In genomic region chr1:20787775-20788488, GRCh38 we compare ENCODE assay signal across 8 cellular contexts. TPM values are rescaled to one million over a fixed set of nuclear protein-coding genes. Genes with fewer than 3 reads are reported as not detected.
DNase-seq lines count a peak whose midpoint lies in the region; ATAC-seq and TF ChIP-seq lines count a peak whose summit lies in the region.

No MANE protein-coding gene starts in this region.

- H3K9me3 ChIP-seq in HUES64 (ENCODE audit: insufficient read depth, low read depth, low read length) = no peaks in the 10 kb centered on the region

- H3K27me3 Mint-ChIP-seq in Calu3 (ENCODE audit: unreplicated experiment) (no peaks in the 10 kb centered on the region), nephron (ENCODE audit: low read depth) (no peaks in the 10 kb centered on the region)

- peak overlapping the region; percentile 94 for H3K9ac ChIP-seq in HUES64 (ENCODE audit: low read depth, low read length)

- TF ChIP-seq CTCF in Calu3 (IDR thresholded peaks at IDR 0.05; ENCODE audit: unreplicated experiment) (no peak), epithelial cell of esophagus (IDR thresholded peaks at IDR 0.05; ENCODE audit: insufficient read depth, low read depth, low read length, missing control alignments) (no peak), nephron (IDR thresholded peaks at IDR 0.05; ENCODE audit: unreplicated experiment in 3 of 3) (no peak), GM10248 (IDR thresholded peaks at IDR 0.05; ENCODE audit: control extremely low read depth, extremely low read depth, low read depth, missing control alignments) (no peak)

- H3K36me3 ChIP-seq in HUES64 (ENCODE audit: insufficient read depth, low read length) = no peaks in the 10 kb centered on the region

- in situ Hi-C loops in SK-MEL-5 (cut with HindIII; ENCODE audit: low pct_unique_long_range_greater_than_20kb, low sequenced_read_pairs) = no loop called here

- intact Hi-C loops in Calu3 (cut with micrococcal nuclease; ENCODE audit: unreplicated experiment) = no loop called here

- no peaks in the 10 kb centered on the region for H3K27me3 ChIP-seq in HUES64 (ENCODE audit: insufficient read depth, low read length)

- H3K4me1 Mint-ChIP-seq in Calu3 (ENCODE audit: low read depth, unreplicated experiment) = no peaks in the 10 kb centered on the region
- H3K4me1 Mint-ChIP-seq in nephron = peaks cover 23% of the 10 kb centered on the region

- no TSS peak for BruUV-seq in Calu3 (replicated peaks; lab: Mats Ljungman, UMichigan)

- DNase-seq in Calu3 = no peak
- DNase-seq in SK-MEL-5 (ENCODE audit: low read depth, low spot score) = peak; percentile 15
- peak; percentile 66 for DNase-seq in epithelial cell of esophagus (ENCODE audit: low read depth)
- DNase-seq in GM10248 (ENCODE audit: extremely low spot score) = no peak
- DNase-seq in activated CD4-positive, alpha-beta T cell treated with anti-CD3 and anti-CD28 coated beads for 4 hours = no peak

- H3K9me3 Mint-ChIP-seq in Calu3 (ENCODE audit: low read depth, unreplicated experiment) (no peaks in the 10 kb centered on the region), nephron (no peaks in the 10 kb centered on the region)

- POLR2A ChIA-PET in GM10248 (lab: Yijun Ruan, JAX) = interaction anchor here (0.6 to 1.6 kb wide), 3 partner anchors 56 to 127 kb away, joined by 3 to 5 read pairs (median 4); partner anchors contain the start of genes DDOST and SH2D5

- H3K4me3 Mint-ChIP-seq in Calu3 (ENCODE audit: low read depth, unreplicated experiment) (peak overlapping the region; percentile 98), nephron (peak overlapping the region; percentile 97 to 99 (median 98))

- no peak for ATAC-seq in GM21825 (IDR thresholded peaks at IDR 0.05; ENCODE audit: unreplicated experiment)

- H3K4me3 ChIP-seq in HUES64 (ENCODE audit: low read length) (peak overlapping the region; percentile 86), epithelial cell of esophagus (ENCODE audit: low read length) (peak overlapping the region; percentile 97)

- H3K27ac ChIP-seq in HUES64 (ENCODE audit: low read depth, low read length) = peak overlapping the region; percentile 98

- CTCF ChIA-PET in Calu3 (lab: Charles Lee) (interaction anchor here (1.1 kb wide), 1 partner anchor 198 kb away, joined by 3 read pairs; no protein-coding TSS in a partner anchor), GM10248 (lab: Yijun Ruan, JAX) (interaction anchor here (0.7 to 3.7 kb wide), 7 partner anchors 11 to 407 kb away, joined by 3 to 13 read pairs (median 4); no protein-coding TSS in a partner anchor)

- WGBS in HUES64 = 21% methylated on average over 16 of the region's 16 CpGs

- peak overlapping the region; percentile 80 for H3K27ac Mint-ChIP-seq in Calu3 (ENCODE audit: unreplicated experiment)
- H3K27ac Mint-ChIP-seq in nephron = peak overlapping the region; percentile 99 to 100 (median 100)

- H3K36me3 Mint-ChIP-seq in Calu3 (ENCODE audit: insufficient read depth, unreplicated experiment) (peaks cover 38% of the 10 kb centered on the region), nephron (ENCODE audit: low read depth) (no peaks in the 10 kb centered on the region)

- peaks cover 13% of the 10 kb centered on the region for H3K4me1 ChIP-seq in HUES64 (ENCODE audit: insufficient read depth, low read length)

RNA-seq across cellular contexts. Expression of gene HP1BP3, which starts 0.8 kb away (rescaled TPM):
- 229 and 247 TPM in 2 replicates for total RNA-seq in Calu3 (2022)
- 98.4 TPM for polyA plus RNA-seq in HUES64 (2013, experiment 1 of 2)
- polyA plus RNA-seq in HUES64 (2013, experiment 2 of 2) = 114 TPM
- 243 and 251 TPM in 2 replicates for total RNA-seq in SK-MEL-5 (2014; rRNA removed; shearing (Covaris generic))
- 245 and 270 TPM in 2 replicates for polyA plus RNA-seq in SK-MEL-5 (2015; cell fraction: cytosol; rRNA removed)
- 686 and 734 TPM in 2 replicates for polyA plus RNA-seq in SK-MEL-5 (2015; cell fraction: nucleus; rRNA removed)

RNA-seq across cellular contexts. Expression of gene SH2D5, which starts 55.4 kb away (rescaled TPM):
- 2.7 and 3.8 TPM in 2 replicates for total RNA-seq in Calu3 (2022)
- 8.2 TPM for polyA plus RNA-seq in HUES64 (2013, experiment 1 of 2)
- 8.6 TPM for polyA plus RNA-seq in HUES64 (2013, experiment 2 of 2)
- 3.4 and 3.7 TPM in 2 replicates for total RNA-seq in SK-MEL-5 (2014; rRNA removed; shearing (Covaris generic))
- 5.5 and 5.7 TPM in 2 replicates for polyA plus RNA-seq in SK-MEL-5 (2015; cell fraction: cytosol; rRNA removed)
- 23.1 and 24.5 TPM in 2 replicates for polyA plus RNA-seq in SK-MEL-5 (2015; cell fraction: nucleus; rRNA removed)

Comparison
In these comparisons a context has a peak if more than half of its experiments do, and no peak if none do; other contexts are left out.
1. DNase-seq: peak in SK-MEL-5 (single experiment) and epithelial cell of esophagus (single experiment); none in Calu3 (single experiment), GM10248 (single experiment) and activated CD4-positive, alpha-beta T cell treated with anti-CD3 and anti-CD28 coated beads for 4 hours (0 of 2).